21 cellular contexts compared by ENCODE assay signal in the genomic region with DNA sequence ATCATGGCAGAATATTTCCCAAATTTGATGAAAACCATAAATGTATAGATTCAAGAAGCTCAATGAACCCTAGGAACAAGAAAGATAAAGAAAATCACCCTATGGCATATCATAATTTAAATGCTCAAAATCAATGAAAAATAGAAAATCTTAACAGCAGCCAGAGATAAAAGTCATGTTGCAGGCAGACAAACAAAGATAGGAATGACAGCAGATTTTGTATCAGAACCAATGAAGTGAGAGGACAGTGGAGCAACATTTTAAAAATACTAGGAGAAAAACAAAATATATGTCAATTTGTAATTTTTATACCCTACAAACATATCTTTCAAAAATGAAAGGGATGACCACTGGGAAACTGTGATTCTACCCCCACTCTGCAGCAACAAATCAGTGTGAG.
"Had no signal": no experiment of that assay in that cellular context is flagged by ENCODE, and none has a peak within 500 bp of the region (broad histone marks: within the 10 kb centered on the region; RNA-seq: fewer than 3 reads in every experiment).

No MANE protein-coding gene starts in this region.

- H3K36me3 ChIP-seq: gastrocnemius medialis, heart left ventricle, neutrophil, pancreas, sigmoid colon, stomach, thyroid gland had no signal

- DNase-seq: cortex of kidney; effector memory CD8-positive, alpha-beta T cell; foreskin fibroblast; gastrocnemius medialis; heart left ventricle; kidney; mucosa of descending colon; naive B cell; pancreas; sigmoid colon; stimulated activated CD4-positive, alpha-beta T cell treated with anti-CD3 and anti-CD28 coated beads, Interleukin-2, amount 100 ng/mL, for 24 hours; stimulated activated CD4-positive, alpha-beta T cell treated with anti-CD3 and anti-CD28 coated beads, Interleukin-4, amount 100 ng/mL, for 24 hours; stimulated activated naive CD4-positive, alpha-beta T cell treated with Interleukin-2 at 50 U/mL for 16 hours; stomach; thyroid gland had no signal

- H3K4me3 ChIP-seq: gastrocnemius medialis, heart left ventricle, hepatocyte, lung, mucosa of descending colon, pancreas, sigmoid colon, stomach, thyroid gland had no signal

- H3K4me1 ChIP-seq: gastrocnemius medialis, heart left ventricle, sigmoid colon, stomach, thyroid gland had no signal

- H3K27me3 ChIP-seq: gastrocnemius medialis, heart left ventricle, hepatocyte, neutrophil, pancreas, sigmoid colon, stomach, thyroid gland had no signal

- ATAC-seq: effector memory CD8-positive, alpha-beta T cell; gastrocnemius medialis; heart left ventricle; left lobe of liver; mucosa of descending colon; natural killer cell treated with Interleukin-12 subunit alpha and Interleukin-12 subunit beta and Interleukin-15 and Interleukin-18, amount 100 ng/mL, for 72 hours; pancreas; stimulated activated effector memory CD8-positive, alpha-beta T cell treated with anti-CD3 and anti-CD28 coated beads, Interleukin-12 subunit alpha, Interleukin-12 subunit beta, amount 100 ng/mL, for 72 hours had no signal

- H3K79me2 ChIP-seq: hepatocyte had no signal

- H3K9me3 ChIP-seq: neutrophil, pancreas, thyroid gland had no signal

- H3K27ac ChIP-seq: gastrocnemius medialis, heart left ventricle, hepatocyte, neutrophil, pancreas, sigmoid colon, stomach, thyroid gland had no signal

- H2AFZ ChIP-seq: hepatocyte had no signal

- H3K4me2 ChIP-seq: hepatocyte had no signal
